Comparison of ENCODE assay signal across 21 cellular contexts in genomic region chr12:40310201-40310600, GRCh38.
"Had no signal": no experiment of that assay in that cellular context is flagged by ENCODE, and none has a peak within 500 bp of the region (broad histone marks: within the 10 kb centered on the region; RNA-seq: fewer than 3 reads in every experiment).

No MANE protein-coding gene starts in this region.

- H3K4me1 Mint-ChIP-seq: central memory CD8-positive, alpha-beta T cell; immature natural killer cell; naive thymus-derived CD4-positive, alpha-beta T cell had no signal

- H3K27me3 ChIP-seq: brain microvascular endothelial cell, colonic mucosa, gastrocnemius medialis, heart left ventricle, neutrophil had no signal

- ATAC-seq: activated CD4-positive, CD25-positive, alpha-beta regulatory T cell treated with anti-CD3 and anti-CD28 coated beads, Interleukin-2, amount 50 U/mL, for 24 hours; gastrocnemius medialis; heart left ventricle; naive thymus-derived CD4-positive, alpha-beta T cell had no signal

- H3K9me3 Mint-ChIP-seq: central memory CD8-positive, alpha-beta T cell had no signal

- H3K9me3 ChIP-seq: colonic mucosa, gastrocnemius medialis, heart left ventricle, neutrophil had no signal

- H3K27me3 Mint-ChIP-seq: central memory CD8-positive, alpha-beta T cell; naive thymus-derived CD4-positive, alpha-beta T cell had no signal

- H3K36me3 ChIP-seq: brain microvascular endothelial cell, colonic mucosa had no signal

- H3K4me3 ChIP-seq: colonic mucosa, gastrocnemius medialis, heart left ventricle had no signal

- H3K27ac Mint-ChIP-seq: immature natural killer cell; naive thymus-derived CD4-positive, alpha-beta T cell had no signal

- H2AFZ ChIP-seq: parathyroid adenoma had no signal

- H3K79me2 ChIP-seq: parathyroid adenoma had no signal

- H3K27ac ChIP-seq: brain microvascular endothelial cell, colonic mucosa, gastrocnemius medialis, heart left ventricle, neutrophil, parathyroid adenoma had no signal

- DNase-seq: activated CD8-positive, alpha-beta memory T cell treated with anti-CD3 and anti-CD28 coated beads for 24 hours; activated CD8-positive, alpha-beta memory T cell treated with anti-CD3 and anti-CD28 coated beads, Interleukin-2, amount 50 U/mL, for 48 hours; activated effector memory CD4-positive, alpha-beta T cell treated with Interleukin-2 at 50 U/mL for 16 hours; activated naive CD4-positive, alpha-beta T cell treated with anti-CD3 and anti-CD28 coated beads, Interleukin-2, amount 50 U/mL, for 16 hours; activated T-cell treated with anti-CD3 and anti-CD28 coated beads, Interleukin-2, amount 50 U/mL, for 48 hours; aorta; brain microvascular endothelial cell; colonic mucosa; effector CD4-positive, alpha-beta T cell; gastrocnemius medialis; heart left ventricle; immature natural killer cell; mesenchymal stem cell; naive thymus-derived CD4-positive, alpha-beta T cell; stimulated activated CD8-positive, alpha-beta memory T cell treated with anti-CD3 and anti-CD28 coated beads, Interleukin-4, amount 100 ng/mL, for 48 hours; stimulated activated naive CD4-positive, alpha-beta T cell; T1000 had no signal

- H3K9ac ChIP-seq: parathyroid adenoma had no signal

- H3K4me3 Mint-ChIP-seq: central memory CD8-positive, alpha-beta T cell; immature natural killer cell; naive thymus-derived CD4-positive, alpha-beta T cell had no signal

- H3K4me1 ChIP-seq: colonic mucosa, gastrocnemius medialis, heart left ventricle, parathyroid adenoma had no signal

- H3K36me3 Mint-ChIP-seq: immature natural killer cell; naive thymus-derived CD4-positive, alpha-beta T cell had no signal
